9 cellular contexts compared by ENCODE assay signal in the genomic region with DNA sequence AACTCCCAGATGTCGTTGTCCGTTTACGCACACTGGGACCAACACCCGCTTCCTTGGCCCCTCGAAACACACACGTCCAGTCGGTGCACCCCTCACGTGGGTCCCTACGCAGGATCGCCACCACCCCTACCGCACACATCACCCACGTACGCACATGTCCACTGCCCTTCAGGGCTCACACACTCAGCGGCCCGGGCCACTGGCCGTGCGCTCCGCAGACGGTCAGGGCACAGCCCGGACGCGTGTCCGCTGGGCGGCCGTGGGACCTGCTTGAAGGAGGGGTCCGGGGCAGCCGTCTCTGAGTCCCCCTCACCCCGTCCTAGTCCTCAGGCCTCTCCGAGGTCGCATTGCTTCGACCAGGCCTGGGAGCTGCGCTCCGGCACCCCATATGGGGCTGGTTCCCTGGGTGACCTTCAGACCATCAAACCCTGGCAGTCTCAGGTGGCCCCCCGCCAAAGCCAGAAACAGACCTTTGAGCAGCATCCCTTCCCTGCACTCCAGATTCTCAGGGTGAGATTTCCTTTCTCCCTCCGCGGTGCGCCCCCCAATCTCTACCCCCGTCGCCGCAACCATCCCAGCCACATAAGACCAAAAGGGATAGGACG. TPM values are rescaled to one million over a fixed set of nuclear protein-coding genes. Genes with fewer than 3 reads are reported as not detected.
DNase-seq lines count a peak whose midpoint lies in the region; ATAC-seq, FAIRE-seq and TF ChIP-seq lines count a peak whose summit lies in the region.
"Had no signal": no experiment of that assay in that cellular context is flagged by ENCODE, and none has a peak within 500 bp of the region (broad histone marks: within the 10 kb centered on the region; RNA-seq: fewer than 3 reads in every experiment).

No MANE protein-coding gene starts in this region.

- H3K36me3 ChIP-seq in breast epithelium = no peaks in the 10 kb centered on the region
- no peaks in the 10 kb centered on the region for H3K36me3 ChIP-seq in lower lobe of right lung
- H3K36me3 ChIP-seq in testis (ENCODE audit: low read depth, missing control alignments) = no peaks in the 10 kb centered on the region
- no peaks in the 10 kb centered on the region for H3K36me3 ChIP-seq in trophoblast cell (ENCODE audit: control insufficient read depth in 1 of 2, insufficient read depth in 2 of 2, low read length in 2 of 2)

- H3K23ac ChIP-seq in trophoblast cell (ENCODE audit: low read length) = no peak overlapping the region

- no peak overlapping the region for H3K9ac ChIP-seq in trophoblast cell (ENCODE audit: low read length)

- no peak overlapping the region for H3K14ac ChIP-seq in trophoblast cell (ENCODE audit: low read length)

- H3K27ac ChIP-seq in breast epithelium (peak overlapping the region; percentile 25 to 44), lower lobe of right lung (no peak overlapping the region), testis (no peak overlapping the region), trophoblast cell (ENCODE audit: low read depth, low read length) (no peak overlapping the region)
- H3K27ac ChIP-seq: C4-2B had no signal

- TF ChIP-seq POLR2A in breast epithelium (IDR thresholded peaks at IDR 0.05) (no peak), testis (IDR thresholded peaks at IDR 0.05) (no peak)

- H3K4me1 Mint-ChIP-seq in T-helper 2 cell treated with Interferon-gamma antibody and Interleukin-4, amounts not matched to agents 5 μg/mL and 100 μg/mL, for 36 hours (ENCODE audit: low read depth) = peaks cover 13% of the 10 kb centered on the region

- TF ChIP-seq CTCF in breast epithelium (IDR thresholded peaks at IDR 0.05) (no peak), lower lobe of right lung (IDR thresholded peaks at IDR 0.05) (no peak), testis (IDR thresholded peaks at IDR 0.05) (no peak)

- H3K9me3 Mint-ChIP-seq in T-helper 2 cell treated with Interferon-gamma antibody and Interleukin-4, amounts not matched to agents 5 μg/mL and 100 μg/mL, for 36 hours = no peaks in the 10 kb centered on the region

- no peaks in the 10 kb centered on the region for H3K27me3 ChIP-seq in breast epithelium
- peaks cover 39% of the 10 kb centered on the region for H3K27me3 ChIP-seq in lower lobe of right lung (ENCODE audit: low read depth)
- H3K27me3 ChIP-seq in testis = no peaks in the 10 kb centered on the region
- no peaks in the 10 kb centered on the region for H3K27me3 ChIP-seq in trophoblast cell (ENCODE audit: insufficient read depth, low read length)

- H3K36me3 Mint-ChIP-seq in T-helper 2 cell treated with Interferon-gamma antibody and Interleukin-4, amounts not matched to agents 5 μg/mL and 100 μg/mL, for 36 hours (ENCODE audit: low read depth) = no peaks in the 10 kb centered on the region

- no peak overlapping the region for H2AK5ac ChIP-seq in trophoblast cell (ENCODE audit: low read length)

- no peak overlapping the region for H4K91ac ChIP-seq in trophoblast cell (ENCODE audit: low read depth, low read length)

- no peak overlapping the region for H2BK5ac ChIP-seq in trophoblast cell (ENCODE audit: low read depth, low read length, poor library complexity)

- no peak overlapping the region for H4K8ac ChIP-seq in trophoblast cell (ENCODE audit: low read depth, low read length)

- no peak overlapping the region for H2AFZ ChIP-seq in trophoblast cell (ENCODE audit: insufficient read depth, low read length, poor library complexity)

- no peak overlapping the region for H2BK12ac ChIP-seq in trophoblast cell (ENCODE audit: low read length)

- H4K12ac ChIP-seq in trophoblast cell (ENCODE audit: low read depth, low read length) = no peak overlapping the region

- peak; percentile 45 to 52 for ATAC-seq in lower lobe of right lung

- no peak overlapping the region for H3K27ac Mint-ChIP-seq in T-helper 2 cell treated with Interferon-gamma antibody and Interleukin-4, amounts not matched to agents 5 μg/mL and 100 μg/mL, for 36 hours

- intact Hi-C loops in breast epithelium (cut with DNase I; ENCODE audit: low total_unique reads) = loop anchor here (10.0 kb wide), 2 partner anchors 171 to 291 kb away; a partner anchor contains a TSS
- intact Hi-C loops in lower lobe of right lung (cut with DNase I) = no loop called here
- intact Hi-C loops in testis (cut with DNase I; ENCODE audit: low total_unique reads) = loop anchor here (5.0 kb wide), 1 partner anchor 283 kb away; no protein-coding TSS in a partner anchor

- no peak for DNase-seq in T-helper 2 cell treated with Interferon-gamma antibody and Interleukin-4, amounts not matched to agents 5 μg/mL and 100 μg/mL, for 36 hours (ENCODE audit: low spot score)
- DNase-seq in T-helper 2 cell = no peak
- no peak for DNase-seq in breast epithelium (ENCODE audit: low spot score in 2 of 2)
- DNase-seq in lower lobe of right lung = no peak
- peak; percentile 48 for DNase-seq in testis
- DNase-seq in urothelium cell line (ENCODE audit: low spot score) = no peak
- no peak for DNase-seq in NCI-H2029 treated with DMSO at 0.1 percent for 48 hours (lab: John Stamatoyannopoulos, UW)
- no peak for DNase-seq in trophoblast cell

- H2BK120ac ChIP-seq in trophoblast cell (ENCODE audit: insufficient read depth, low read length, poor library complexity) = no peak overlapping the region

- H3K9me3 ChIP-seq in breast epithelium (no peaks in the 10 kb centered on the region), lower lobe of right lung (no peaks in the 10 kb centered on the region), testis (no peaks in the 10 kb centered on the region), trophoblast cell (ENCODE audit: insufficient read depth, low read depth, low read length) (peaks cover 5% of the 10 kb centered on the region)

- peak overlapping the region; percentile 77 to 92 (median 82) for H3K4me3 ChIP-seq in breast epithelium
- H3K4me3 ChIP-seq in lower lobe of right lung = peak overlapping the region; percentile 64
- H3K4me3 ChIP-seq in testis = peak overlapping the region; percentile 27 to 93
- no peak overlapping the region for H3K4me3 ChIP-seq in trophoblast cell (ENCODE audit: low read depth, low read length)

- peaks cover 39% of the 10 kb centered on the region for H3K27me3 Mint-ChIP-seq in T-helper 2 cell treated with Interferon-gamma antibody and Interleukin-4, amounts not matched to agents 5 μg/mL and 100 μg/mL, for 36 hours (ENCODE audit: low read depth)

- 18 to 20% methylated on average over 20 to 41 of the region's 41 CpGs for WGBS in testis, 2 donors
- no CpG with 5 or more reads among the region's 41 CpGs for WGBS in trophoblast cell (ENCODE audit: extremely low coverage, insufficient coverage, insufficient read length)

- no peak for FAIRE-seq in urothelium cell line (lab: Jason Lieb, UNC)

- H3K4me1 ChIP-seq in breast epithelium = no peaks in the 10 kb centered on the region
- H3K4me1 ChIP-seq in lower lobe of right lung = peaks cover 20% of the 10 kb centered on the region
- peaks cover 27% of the 10 kb centered on the region for H3K4me1 ChIP-seq in testis
- H3K4me1 ChIP-seq in trophoblast cell (ENCODE audit: control insufficient read depth in 1 of 2, insufficient read depth in 2 of 2, low read length in 2 of 2) = peaks cover 1 to 3% of the 10 kb centered on the region in 2 experiments

- no peak overlapping the region for H3K18ac ChIP-seq in trophoblast cell (ENCODE audit: low read length)

- peaks cover 4% of the 10 kb centered on the region for H3K79me2 ChIP-seq in trophoblast cell (ENCODE audit: control insufficient read depth, insufficient read depth, low read length, poor library complexity)

- no peak overlapping the region for H3K4me2 ChIP-seq in trophoblast cell (ENCODE audit: low read length)

- H3K4ac ChIP-seq in trophoblast cell (ENCODE audit: low read depth, low read length) = no peak overlapping the region

- peaks cover 8% of the 10 kb centered on the region for H3K79me1 ChIP-seq in trophoblast cell (ENCODE audit: low read length)

- peak overlapping the region; percentile 79 for H3K4me3 Mint-ChIP-seq in T-helper 2 cell treated with Interferon-gamma antibody and Interleukin-4, amounts not matched to agents 5 μg/mL and 100 μg/mL, for 36 hours

RNA-seq across cellular contexts. Expression of a gene that starts 0.9 kb away (rescaled TPM):
- total RNA-seq in breast epithelium (10 to 100 TPM; 16.3 to 26.6 (median 20.3) TPM), lower lobe of right lung (15.4 TPM), testis (100 to 1,000 TPM; 195 to 303 TPM)
- polyA plus RNA-seq in testis (ENCODE audit: insufficient read depth, low read depth, low replicate concordance) = 144 TPM
- 42.9 and 43.4 TPM in 2 replicates for polyA plus RNA-seq in trophoblast cell (2013)

Comparison
In these comparisons a context has a peak if more than half of its experiments do, and no peak if none do; other contexts are left out.
1. H3K27ac ChIP-seq: peak in breast epithelium (2 of 2); none in lower lobe of right lung (single experiment), testis (0 of 2) and trophoblast cell (single experiment).
2. RNA of a gene that starts 0.9 kb away (total RNA-seq): 195 to 303 TPM in testis; 16.3 to 26.6 TPM in breast epithelium and 15.4 TPM in lower lobe of right lung (single experiment); every median in the first group is over 4 times any median in the second.